ENCODE assay signal across 1 cellular context in the genomic region with DNA sequence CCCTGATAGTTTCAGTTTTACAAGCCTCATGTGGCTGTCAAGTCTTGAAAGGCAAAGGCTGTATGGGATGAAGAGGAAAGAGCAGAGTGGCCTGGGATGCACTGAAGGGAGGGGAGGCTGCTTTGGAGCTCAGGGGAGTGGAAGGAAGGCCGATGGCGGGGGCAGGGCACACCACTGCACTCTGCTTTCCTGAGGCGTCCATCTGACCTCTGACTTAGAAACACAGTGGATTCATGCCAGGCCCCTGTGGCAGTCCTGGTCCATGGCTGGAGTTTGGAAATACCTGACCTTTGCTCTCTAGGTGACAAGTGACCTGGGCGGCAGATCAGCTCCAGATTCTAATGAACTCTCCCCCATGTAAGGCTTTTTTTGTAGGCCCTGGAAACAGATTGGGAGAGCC.
TF ChIP-seq lines count a peak whose summit lies in the region.

No MANE protein-coding gene starts in this region.

TF ChIP-seq in HepG2, 621 proteins besides CTCF, POLR2A, EP300 and RAD21 (continued from another document and continues in another):
- TF ChIP-seq, protein P1, sequence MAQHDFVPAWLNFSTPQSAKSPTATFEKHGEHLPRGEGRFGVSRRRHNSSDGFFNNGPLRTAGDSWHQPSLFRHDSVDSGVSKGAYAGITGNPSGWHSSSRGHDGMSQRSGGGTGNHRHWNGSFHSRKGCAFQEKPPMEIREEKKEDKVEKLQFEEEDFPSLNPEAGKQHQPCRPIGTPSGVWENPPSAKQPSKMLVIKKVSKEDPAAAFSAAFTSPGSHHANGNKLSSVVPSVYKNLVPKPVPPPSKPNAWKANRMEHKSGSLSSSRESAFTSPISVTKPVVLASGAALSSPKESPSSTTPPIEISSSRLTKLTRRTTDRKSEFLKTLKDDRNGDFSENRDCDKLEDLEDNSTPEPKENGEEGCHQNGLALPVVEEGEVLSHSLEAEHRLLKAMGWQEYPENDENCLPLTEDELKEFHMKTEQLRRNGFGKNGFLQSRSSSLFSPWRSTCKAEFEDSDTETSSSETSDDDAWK (CRISPR knock-in tag; IDR thresholded peaks at IDR 0.05), result no peak
- TF ChIP-seq YY1 (IDR thresholded peaks at IDR 0.05; ENCODE audit: insufficient read depth, insufficient replicate concordance, low read depth, low read length) (peak; percentile 36), TBX2 (CRISPR knock-in tag; IDR thresholded peaks at IDR 0.05; ENCODE audit: borderline replicate concordance) (no peak; the same call in 1 of the 2 replicates), HDAC1 (CRISPR knock-in tag; IDR thresholded peaks at IDR 0.05) (peak; percentile 80; the same call in 1 of the 2 replicates), ZNF34 (CRISPR knock-in tag; IDR thresholded peaks at IDR 0.05; ENCODE audit: borderline replicate concordance) (no peak), ZNF569 (CRISPR knock-in tag; IDR thresholded peaks at IDR 0.05; ENCODE audit: borderline replicate concordance) (no peak), ZNF430 (CRISPR knock-in tag; IDR thresholded peaks at IDR 0.05) (peak; percentile 80; the same call in 1 of the 2 replicates), KAT7 (CRISPR knock-in tag; IDR thresholded peaks at IDR 0.05; ENCODE audit: borderline replicate concordance) (0 out of 2 replicates have a peak, but pooled peaks have one; percentile 32), RBM22 (optimal IDR thresholded peaks at IDR 0.05; ENCODE audit: low read length) (no peak), HMG20B (CRISPR knock-in tag; conservative IDR thresholded peaks at IDR 0.05) (no peak), NAIF1 (CRISPR knock-in tag; IDR thresholded peaks at IDR 0.05; ENCODE audit: borderline replicate concordance) (no peak), FOXO1 (CRISPR knock-in tag; IDR thresholded peaks at IDR 0.05) (no peak), SMAD9 (CRISPR knock-in tag; IDR thresholded peaks at IDR 0.05) (no peak), SMAD1 (CRISPR knock-in tag; IDR thresholded peaks at IDR 0.05; ENCODE audit: borderline replicate concordance, low read depth) (no peak), MATR3 (CRISPR knock-in tag; IDR thresholded peaks at IDR 0.05) (no peak), HNF4A (CRISPR knock-in tag; IDR thresholded peaks at IDR 0.05) (peak; percentile 96), HNRNPLL (IDR thresholded peaks at IDR 0.05; ENCODE audit: low read depth, low read length, poor library complexity, severe bottlenecking) (no peak), MBNL3 (CRISPR knock-in tag; conservative IDR thresholded peaks at IDR 0.05) (no peak), ZNF547 (CRISPR knock-in tag; IDR thresholded peaks at IDR 0.05) (no peak), KLF11 (CRISPR knock-in tag; IDR thresholded peaks at IDR 0.05) (no peak), TRIM24 (CRISPR knock-in tag; IDR thresholded peaks at IDR 0.05) (no peak), ZNF496 (CRISPR knock-in tag; IDR thresholded peaks at IDR 0.05; ENCODE audit: insufficient replicate concordance) (no peak), FOXK1 (CRISPR knock-in tag; IDR thresholded peaks at IDR 0.05; ENCODE audit: borderline replicate concordance, low read depth) (peak; percentile 51; the same call in 1 of the 2 replicates), BHLHE40 (IDR thresholded peaks at IDR 0.05; ENCODE audit: low read length) (no peak; the same call in 1 of the 2 replicates), PHB2 (IDR thresholded peaks at IDR 0.05; ENCODE audit: partially characterized antibody) (no peak), ISL2 (CRISPR knock-in tag; IDR thresholded peaks at IDR 0.05) (no peak), POLR2G (IDR thresholded peaks at IDR 0.05; ENCODE audit: low read depth, low read length) (no peak), PPARG (CRISPR knock-in tag; conservative IDR thresholded peaks at IDR 0.05) (peak; percentile 99), ZNF343 (CRISPR knock-in tag; IDR thresholded peaks at IDR 0.05) (no peak), TGIF2 (CRISPR knock-in tag; IDR thresholded peaks at IDR 0.05) (no peak), TSC22D2 (CRISPR knock-in tag; IDR thresholded peaks at IDR 0.05; ENCODE audit: borderline replicate concordance) (no peak), ZNF263 (CRISPR knock-in tag; IDR thresholded peaks at IDR 0.05) (peak; percentile 64)
- TF ChIP-seq, protein P2, sequence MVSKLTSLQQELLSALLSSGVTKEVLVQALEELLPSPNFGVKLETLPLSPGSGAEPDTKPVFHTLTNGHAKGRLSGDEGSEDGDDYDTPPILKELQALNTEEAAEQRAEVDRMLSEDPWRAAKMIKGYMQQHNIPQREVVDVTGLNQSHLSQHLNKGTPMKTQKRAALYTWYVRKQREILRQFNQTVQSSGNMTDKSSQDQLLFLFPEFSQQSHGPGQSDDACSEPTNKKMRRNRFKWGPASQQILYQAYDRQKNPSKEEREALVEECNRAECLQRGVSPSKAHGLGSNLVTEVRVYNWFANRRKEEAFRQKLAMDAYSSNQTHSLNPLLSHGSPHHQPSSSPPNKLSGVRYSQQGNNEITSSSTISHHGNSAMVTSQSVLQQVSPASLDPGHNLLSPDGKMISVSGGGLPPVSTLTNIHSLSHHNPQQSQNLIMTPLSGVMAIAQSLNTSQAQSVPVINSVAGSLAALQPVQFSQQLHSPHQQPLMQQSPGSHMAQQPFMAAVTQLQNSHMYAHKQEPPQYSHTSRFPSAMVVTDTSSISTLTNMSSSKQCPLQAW (CRISPR knock-in tag; IDR thresholded peaks at IDR 0.05), result no peak
- TF ChIP-seq, protein P3, sequence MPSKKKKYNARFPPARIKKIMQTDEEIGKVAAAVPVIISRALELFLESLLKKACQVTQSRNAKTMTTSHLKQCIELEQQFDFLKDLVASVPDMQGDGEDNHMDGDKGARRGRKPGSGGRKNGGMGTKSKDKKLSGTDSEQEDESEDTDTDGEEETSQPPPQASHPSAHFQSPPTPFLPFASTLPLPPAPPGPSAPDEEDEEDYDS (CRISPR knock-in tag; IDR thresholded peaks at IDR 0.05), result peak; percentile 13; the same call in 1 of the 2 replicates
- TF ChIP-seq, protein P4, sequence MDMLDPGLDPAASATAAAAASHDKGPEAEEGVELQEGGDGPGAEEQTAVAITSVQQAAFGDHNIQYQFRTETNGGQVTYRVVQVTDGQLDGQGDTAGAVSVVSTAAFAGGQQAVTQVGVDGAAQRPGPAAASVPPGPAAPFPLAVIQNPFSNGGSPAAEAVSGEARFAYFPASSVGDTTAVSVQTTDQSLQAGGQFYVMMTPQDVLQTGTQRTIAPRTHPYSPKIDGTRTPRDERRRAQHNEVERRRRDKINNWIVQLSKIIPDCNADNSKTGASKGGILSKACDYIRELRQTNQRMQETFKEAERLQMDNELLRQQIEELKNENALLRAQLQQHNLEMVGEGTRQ (IDR thresholded peaks at IDR 0.05; ENCODE audit: low read depth, low read length), result no peak
- TF ChIP-seq, protein P4 (CRISPR knock-in tag; IDR thresholded peaks at IDR 0.05; ENCODE audit: borderline replicate concordance), result no peak
- TF ChIP-seq, protein P5, sequence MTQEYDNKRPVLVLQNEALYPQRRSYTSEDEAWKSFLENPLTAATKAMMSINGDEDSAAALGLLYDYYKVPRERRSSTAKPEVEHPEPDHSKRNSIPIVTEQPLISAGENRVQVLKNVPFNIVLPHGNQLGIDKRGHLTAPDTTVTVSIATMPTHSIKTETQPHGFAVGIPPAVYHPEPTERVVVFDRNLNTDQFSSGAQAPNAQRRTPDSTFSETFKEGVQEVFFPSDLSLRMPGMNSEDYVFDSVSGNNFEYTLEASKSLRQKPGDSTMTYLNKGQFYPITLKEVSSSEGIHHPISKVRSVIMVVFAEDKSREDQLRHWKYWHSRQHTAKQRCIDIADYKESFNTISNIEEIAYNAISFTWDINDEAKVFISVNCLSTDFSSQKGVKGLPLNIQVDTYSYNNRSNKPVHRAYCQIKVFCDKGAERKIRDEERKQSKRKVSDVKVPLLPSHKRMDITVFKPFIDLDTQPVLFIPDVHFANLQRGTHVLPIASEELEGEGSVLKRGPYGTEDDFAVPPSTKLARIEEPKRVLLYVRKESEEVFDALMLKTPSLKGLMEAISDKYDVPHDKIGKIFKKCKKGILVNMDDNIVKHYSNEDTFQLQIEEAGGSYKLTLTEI (CRISPR knock-in tag; conservative IDR thresholded peaks at IDR 0.05), result no peak
- TF ChIP-seq, protein P6, sequence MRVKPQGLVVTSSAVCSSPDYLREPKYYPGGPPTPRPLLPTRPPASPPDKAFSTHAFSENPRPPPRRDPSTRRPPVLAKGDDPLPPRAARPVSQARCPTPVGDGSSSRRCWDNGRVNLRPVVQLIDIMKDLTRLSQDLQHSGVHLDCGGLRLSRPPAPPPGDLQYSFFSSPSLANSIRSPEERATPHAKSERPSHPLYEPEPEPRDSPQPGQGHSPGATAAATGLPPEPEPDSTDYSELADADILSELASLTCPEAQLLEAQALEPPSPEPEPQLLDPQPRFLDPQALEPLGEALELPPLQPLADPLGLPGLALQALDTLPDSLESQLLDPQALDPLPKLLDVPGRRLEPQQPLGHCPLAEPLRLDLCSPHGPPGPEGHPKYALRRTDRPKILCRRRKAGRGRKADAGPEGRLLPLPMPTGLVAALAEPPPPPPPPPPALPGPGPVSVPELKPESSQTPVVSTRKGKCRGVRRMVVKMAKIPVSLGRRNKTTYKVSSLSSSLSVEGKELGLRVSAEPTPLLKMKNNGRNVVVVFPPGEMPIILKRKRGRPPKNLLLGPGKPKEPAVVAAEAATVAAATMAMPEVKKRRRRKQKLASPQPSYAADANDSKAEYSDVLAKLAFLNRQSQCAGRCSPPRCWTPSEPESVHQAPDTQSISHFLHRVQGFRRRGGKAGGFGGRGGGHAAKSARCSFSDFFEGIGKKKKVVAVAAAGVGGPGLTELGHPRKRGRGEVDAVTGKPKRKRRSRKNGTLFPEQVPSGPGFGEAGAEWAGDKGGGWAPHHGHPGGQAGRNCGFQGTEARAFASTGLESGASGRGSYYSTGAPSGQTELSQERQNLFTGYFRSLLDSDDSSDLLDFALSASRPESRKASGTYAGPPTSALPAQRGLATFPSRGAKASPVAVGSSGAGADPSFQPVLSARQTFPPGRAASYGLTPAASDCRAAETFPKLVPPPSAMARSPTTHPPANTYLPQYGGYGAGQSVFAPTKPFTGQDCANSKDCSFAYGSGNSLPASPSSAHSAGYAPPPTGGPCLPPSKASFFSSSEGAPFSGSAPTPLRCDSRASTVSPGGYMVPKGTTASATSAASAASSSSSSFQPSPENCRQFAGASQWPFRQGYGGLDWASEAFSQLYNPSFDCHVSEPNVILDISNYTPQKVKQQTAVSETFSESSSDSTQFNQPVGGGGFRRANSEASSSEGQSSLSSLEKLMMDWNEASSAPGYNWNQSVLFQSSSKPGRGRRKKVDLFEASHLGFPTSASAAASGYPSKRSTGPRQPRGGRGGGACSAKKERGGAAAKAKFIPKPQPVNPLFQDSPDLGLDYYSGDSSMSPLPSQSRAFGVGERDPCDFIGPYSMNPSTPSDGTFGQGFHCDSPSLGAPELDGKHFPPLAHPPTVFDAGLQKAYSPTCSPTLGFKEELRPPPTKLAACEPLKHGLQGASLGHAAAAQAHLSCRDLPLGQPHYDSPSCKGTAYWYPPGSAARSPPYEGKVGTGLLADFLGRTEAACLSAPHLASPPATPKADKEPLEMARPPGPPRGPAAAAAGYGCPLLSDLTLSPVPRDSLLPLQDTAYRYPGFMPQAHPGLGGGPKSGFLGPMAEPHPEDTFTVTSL (CRISPR knock-in tag; IDR thresholded peaks at IDR 0.05; ENCODE audit: borderline replicate concordance), result peak; percentile 70; the same call in 1 of the 2 replicates
- TF ChIP-seq, protein P7, sequence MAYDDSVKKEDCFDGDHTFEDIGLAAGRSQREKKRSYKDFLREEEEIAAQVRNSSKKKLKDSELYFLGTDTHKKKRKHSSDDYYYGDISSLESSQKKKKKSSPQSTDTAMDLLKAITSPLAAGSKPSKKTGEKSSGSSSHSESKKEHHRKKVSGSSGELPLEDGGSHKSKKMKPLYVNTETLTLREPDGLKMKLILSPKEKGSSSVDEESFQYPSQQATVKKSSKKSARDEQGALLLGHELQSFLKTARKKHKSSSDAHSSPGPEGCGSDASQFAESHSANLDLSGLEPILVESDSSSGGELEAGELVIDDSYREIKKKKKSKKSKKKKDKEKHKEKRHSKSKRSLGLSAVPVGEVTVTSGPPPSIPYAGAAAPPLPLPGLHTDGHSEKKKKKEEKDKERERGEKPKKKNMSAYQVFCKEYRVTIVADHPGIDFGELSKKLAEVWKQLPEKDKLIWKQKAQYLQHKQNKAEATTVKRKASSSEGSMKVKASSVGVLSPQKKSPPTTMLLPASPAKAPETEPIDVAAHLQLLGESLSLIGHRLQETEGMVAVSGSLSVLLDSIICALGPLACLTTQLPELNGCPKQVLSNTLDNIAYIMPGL (CRISPR knock-in tag; IDR thresholded peaks at IDR 0.05; ENCODE audit: borderline replicate concordance in 1 of 2, low read depth in 1 of 2), result no peak
- TF ChIP-seq, protein P8, sequence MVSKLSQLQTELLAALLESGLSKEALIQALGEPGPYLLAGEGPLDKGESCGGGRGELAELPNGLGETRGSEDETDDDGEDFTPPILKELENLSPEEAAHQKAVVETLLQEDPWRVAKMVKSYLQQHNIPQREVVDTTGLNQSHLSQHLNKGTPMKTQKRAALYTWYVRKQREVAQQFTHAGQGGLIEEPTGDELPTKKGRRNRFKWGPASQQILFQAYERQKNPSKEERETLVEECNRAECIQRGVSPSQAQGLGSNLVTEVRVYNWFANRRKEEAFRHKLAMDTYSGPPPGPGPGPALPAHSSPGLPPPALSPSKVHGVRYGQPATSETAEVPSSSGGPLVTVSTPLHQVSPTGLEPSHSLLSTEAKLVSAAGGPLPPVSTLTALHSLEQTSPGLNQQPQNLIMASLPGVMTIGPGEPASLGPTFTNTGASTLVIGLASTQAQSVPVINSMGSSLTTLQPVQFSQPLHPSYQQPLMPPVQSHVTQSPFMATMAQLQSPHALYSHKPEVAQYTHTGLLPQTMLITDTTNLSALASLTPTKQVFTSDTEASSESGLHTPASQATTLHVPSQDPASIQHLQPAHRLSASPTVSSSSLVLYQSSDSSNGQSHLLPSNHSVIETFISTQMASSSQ (IDR thresholded peaks at IDR 0.05; ENCODE audit: low read depth), result no peak
- TF ChIP-seq, protein P8 (CRISPR knock-in tag; IDR thresholded peaks at IDR 0.05; ENCODE audit: borderline replicate concordance), result no peak
